In the genomic region with DNA sequence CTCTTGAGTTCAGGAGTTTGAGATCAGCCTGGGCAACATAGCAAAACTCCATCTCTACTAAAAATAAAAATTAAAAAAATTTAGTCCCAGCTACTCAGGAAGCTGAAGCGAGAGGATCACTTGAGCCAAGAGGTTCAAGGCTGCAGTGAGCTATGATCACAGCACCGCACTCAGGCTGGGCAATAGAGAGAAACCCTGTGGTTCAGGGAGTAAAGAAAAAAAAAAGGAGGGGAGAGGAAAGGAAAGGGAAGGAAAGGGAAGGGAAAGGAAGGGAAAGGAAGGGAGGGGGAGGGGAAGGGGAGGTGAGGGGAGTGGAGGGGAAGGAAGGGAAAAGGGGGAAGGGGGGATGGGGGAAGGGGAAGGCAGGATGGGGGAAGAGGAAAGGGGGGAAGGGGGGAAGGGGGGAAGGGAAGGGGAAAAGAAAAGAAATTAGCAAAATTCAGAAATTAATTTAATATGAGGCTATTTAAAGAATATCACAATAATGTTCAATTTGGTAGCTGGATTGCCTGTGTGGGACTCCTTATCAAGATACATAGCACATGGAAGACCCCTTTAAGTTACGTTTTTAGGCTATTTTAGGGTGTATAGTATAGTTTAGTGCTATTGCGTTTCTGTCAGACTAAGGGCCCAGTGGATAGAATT, we compare ENCODE assay signal across 35 cellular contexts.
"Had no signal": no experiment of that assay in that cellular context is flagged by ENCODE, and none has a peak within 500 bp of the region (broad histone marks: within the 10 kb centered on the region; RNA-seq: fewer than 3 reads in every experiment).

No MANE protein-coding gene starts in this region.

- H3K27me3 ChIP-seq: MG63 had no signal

- H3K36me3 ChIP-seq: MG63 had no signal

- H3K9me3 ChIP-seq: MG63 had no signal

- H3K4me3 ChIP-seq: MG63 had no signal

- DNase-seq: Karpas-422, Kasumi-1, MG63, MM.1S, MV-4-11, NCI-H1048, NCI-H1092, NCI-H1092 treated with DMSO at 0.1 percent for 48 hours, NCI-H1105, NCI-H1105 treated with DMSO at 0.1 percent for 48 hours, NCI-H1417, NCI-H1417 treated with DMSO at 0.1 percent for 48 hours, NCI-H1436, NCI-H1436 treated with DMSO at 0.1 percent for 48 hours, NCI-H146, NCI-H1694, NCI-H1694 treated with DMSO at 0.1 percent for 48 hours, NCI-H187, NCI-H187 treated with DMSO at 0.1 percent for 48 hours, NCI-H1930, NCI-H2029, NCI-H2029 treated with DMSO at 0.1 percent for 48 hours, NCI-H2081, NCI-H2081 treated with DMSO at 0.1 percent for 48 hours, NCI-H2107, NCI-H2171, NCI-H2171 treated with DMSO at 0.1 percent for 48 hours, NCI-H2227 treated with DMSO at 0.1 percent for 48 hours, NCI-H226, NCI-H345, NCI-H446, NCI-H446 treated with DMSO at 0.1 percent for 48 hours, NCI-H510A, NCI-H510A treated with DMSO at 0.1 percent for 48 hours, NCI-H524 had no signal
